11 cellular contexts compared by ENCODE assay signal in genomic region chr19:443005-443404, GRCh38. TPM values are rescaled to one million over a fixed set of nuclear protein-coding genes. Genes with fewer than 3 reads are reported as not detected.
"Had no signal": no experiment of that assay in that cellular context is flagged by ENCODE, and none has a peak within 500 bp of the region (broad histone marks: within the 10 kb centered on the region; RNA-seq: fewer than 3 reads in every experiment).

No MANE protein-coding gene starts in this region.

- H3K36me3 ChIP-seq: HAP-1 had no signal

- H3K27ac ChIP-seq: GM23248 had no signal

- ATAC-seq: GM23338, HCT116 had no signal

- H3K4me1 ChIP-seq: HAP-1 had no signal

- H3K4me2 ChIP-seq: GM23338 had no signal

- H3K9me3 ChIP-seq: HAP-1 had no signal

- H3K9ac ChIP-seq: GM23248 had no signal

- H3K4me3 ChIP-seq: GM23248, GM23338, HAP-1 had no signal

- FAIRE-seq: H54 had no signal

- DNase-seq: GM23248, GOT3, H7, H9, HCEC 1CT, HFFc6 had no signal

- H2AFZ ChIP-seq: GM23248, GM23338 had no signal

RNA-seq across cellular contexts. Expression of gene SHC2, which starts 17.8 kb away (rescaled TPM):
- total RNA-seq: GM23248, HFFc6 had no signal
- polyA plus RNA-seq: GM23248 had no signal

RNA-seq across cellular contexts. Expression of gene C2CD4C, which starts 34.1 kb away (rescaled TPM):
- total RNA-seq: HFFc6 had no signal

RNA-seq across cellular contexts. Expression of gene MADCAM1, which starts 53.3 kb away (rescaled TPM):
- total RNA-seq: H4, H7 had no signal
